ENCODE assay signal across 19 cellular contexts in genomic region chr22:44133161-44133560, GRCh38. TPM values are rescaled to one million over a fixed set of nuclear protein-coding genes. Genes with fewer than 3 reads are reported as not detected.
A peak's percentile ranks its signal among the peaks of the same experiment; 100 is the strongest.
DNase-seq lines count a peak whose midpoint lies in the region; ATAC-seq and TF ChIP-seq lines count a peak whose summit lies in the region.
"Had no signal": no experiment of that assay in that cellular context is flagged by ENCODE, and none has a peak within 500 bp of the region (broad histone marks: within the 10 kb centered on the region; RNA-seq: fewer than 3 reads in every experiment).

No MANE protein-coding gene starts in this region.

- no peak overlapping the region for H3K4me3 Mint-ChIP-seq in activated naive CD8-positive, alpha-beta T cell treated with anti-CD3 and anti-CD28 coated beads for 36 hours
- H3K4me3 Mint-ChIP-seq in MCF 10A (ENCODE audit: unreplicated experiment), result no peak overlapping the region
- H3K4me3 Mint-ChIP-seq: CD4-positive, alpha-beta memory T cell had no signal

- no peaks in the 10 kb centered on the region for H3K36me3 ChIP-seq in upper lobe of right lung
- H3K36me3 ChIP-seq: BE2C had no signal

- intact Hi-C loops in sciatic nerve (cut with DNase I) (no loop called here), upper lobe of right lung (cut with DNase I) (no loop called here), MCF 10A (cut with micrococcal nuclease) (no loop called here)

- H3K27ac ChIP-seq in upper lobe of right lung, result no peak overlapping the region
- H3K27ac ChIP-seq: A549, HL-60 had no signal

- ATAC-seq in sciatic nerve, result no peak
- no peak for ATAC-seq in upper lobe of right lung
- ATAC-seq: A549, K562 had no signal

- no peak overlapping the region for H3K4me3 ChIP-seq in upper lobe of right lung
- H3K4me3 ChIP-seq: A549, K562 had no signal

- DNase-seq in EH (ENCODE audit: low read depth) (peak; percentile 81), NCI-H2171 treated with DMSO at 0.1 percent for 48 hours (lab: John Stamatoyannopoulos, UW) (peak; percentile 50), fibroblast of gingiva (ENCODE audit: low read depth) (peak; percentile 92), sciatic nerve (ENCODE audit: low spot score) (peak; percentile 19), upper lobe of right lung (no peak), RPMI8226 (no peak), MCF 10A (ENCODE audit: unreplicated experiment) (no peak)
- no peak for DNase-seq in activated naive CD8-positive, alpha-beta T cell treated with anti-CD3 and anti-CD28 coated beads for 36 hours
- DNase-seq: BE2C; CD4-positive, alpha-beta memory T cell; DMS79; NCI-H1092 treated with DMSO at 0.1 percent for 48 hours; NCI-H1694 treated with DMSO at 0.1 percent for 48 hours; NCI-H446 treated with DMSO at 0.1 percent for 48 hours; NCI-H82; Right ventricle myocardium superior had no signal

- CTCF ChIA-PET in MCF 10A (lab: Yijun Ruan, JAX), result no interaction called here

- H3K27ac Mint-ChIP-seq in activated naive CD8-positive, alpha-beta T cell treated with anti-CD3 and anti-CD28 coated beads for 36 hours, result no peak overlapping the region
- H3K27ac Mint-ChIP-seq in MCF 10A (ENCODE audit: low read depth, unreplicated experiment), result no peak overlapping the region

- no peaks in the 10 kb centered on the region for H3K27me3 Mint-ChIP-seq in activated naive CD8-positive, alpha-beta T cell treated with anti-CD3 and anti-CD28 coated beads for 36 hours
- H3K27me3 Mint-ChIP-seq in MCF 10A (ENCODE audit: insufficient read depth, unreplicated experiment), result no peaks in the 10 kb centered on the region
- H3K27me3 Mint-ChIP-seq: CD4-positive, alpha-beta memory T cell had no signal

- TF ChIP-seq CTCF in upper lobe of right lung (IDR thresholded peaks at IDR 0.05) (no peak), MCF 10A (IDR thresholded peaks at IDR 0.05; ENCODE audit: unreplicated experiment) (no peak)

- H3K27me3 ChIP-seq in upper lobe of right lung, result no peaks in the 10 kb centered on the region
- H3K27me3 ChIP-seq: BE2C had no signal

- no TSS peak for BruUV-seq in MCF 10A (replicated peaks; lab: Mats Ljungman, UMichigan)

- H3K36me3 Mint-ChIP-seq in activated naive CD8-positive, alpha-beta T cell treated with anti-CD3 and anti-CD28 coated beads for 36 hours, result peaks cover 37% of the 10 kb centered on the region
- no peaks in the 10 kb centered on the region for H3K36me3 Mint-ChIP-seq in MCF 10A (ENCODE audit: insufficient read depth, unreplicated experiment)

- peaks cover 10% of the 10 kb centered on the region for H3K9me3 ChIP-seq in upper lobe of right lung

- POLR2A ChIA-PET in MCF 10A (lab: Yijun Ruan, JAX), result no interaction called here

- peaks cover 11% of the 10 kb centered on the region for H3K9me3 Mint-ChIP-seq in activated naive CD8-positive, alpha-beta T cell treated with anti-CD3 and anti-CD28 coated beads for 36 hours
- peaks cover 5% of the 10 kb centered on the region for H3K9me3 Mint-ChIP-seq in MCF 10A (ENCODE audit: unreplicated experiment)

- peaks cover 2% of the 10 kb centered on the region for H3K4me1 Mint-ChIP-seq in activated naive CD8-positive, alpha-beta T cell treated with anti-CD3 and anti-CD28 coated beads for 36 hours
- no peaks in the 10 kb centered on the region for H3K4me1 Mint-ChIP-seq in MCF 10A (ENCODE audit: insufficient read depth, unreplicated experiment)
- H3K4me1 Mint-ChIP-seq: CD4-positive, alpha-beta memory T cell had no signal

- no peaks in the 10 kb centered on the region for H3K4me1 ChIP-seq in upper lobe of right lung
- H3K4me1 ChIP-seq: A549 had no signal

RNA-seq across cellular contexts. Expression of gene PARVG, which starts 47.6 kb away (rescaled TPM):
- total RNA-seq in sciatic nerve (16.7 TPM), upper lobe of right lung (65.9 TPM), MCF 10A (2022) (0.23 TPM in 1 of 2 replicates, not detected in the other)
- 10 to 100 TPM; 68.7 to 72.9 TPM for total RNA-seq in activated naive CD8-positive, alpha-beta T cell treated with anti-CD3 and anti-CD28 coated beads for 36 hours

Comparison
In these comparisons a context has a peak if more than half of its experiments do, and no peak if none do; other contexts are left out.
1. DNase-seq: peak in EH (single experiment), NCI-H2171 treated with DMSO at 0.1 percent for 48 hours (single experiment), fibroblast of gingiva (single experiment) and sciatic nerve (single experiment); none in upper lobe of right lung (single experiment), RPMI8226 (single experiment), activated naive CD8-positive, alpha-beta T cell treated with anti-CD3 and anti-CD28 coated beads for 36 hours (single experiment) and MCF 10A (single experiment).
2. RNA of gene PARVG, which starts 47.6 kb away (total RNA-seq): 68.7 to 72.9 TPM in activated naive CD8-positive, alpha-beta T cell treated with anti-CD3 and anti-CD28 coated beads for 36 hours, 65.9 TPM in upper lobe of right lung (single experiment) and 16.7 TPM in sciatic nerve (single experiment); 0.23 TPM in MCF 10A; every median in the first group is over 10 times any median in the second.